ENCODE assay signal across 8 cellular contexts in the genomic region with DNA sequence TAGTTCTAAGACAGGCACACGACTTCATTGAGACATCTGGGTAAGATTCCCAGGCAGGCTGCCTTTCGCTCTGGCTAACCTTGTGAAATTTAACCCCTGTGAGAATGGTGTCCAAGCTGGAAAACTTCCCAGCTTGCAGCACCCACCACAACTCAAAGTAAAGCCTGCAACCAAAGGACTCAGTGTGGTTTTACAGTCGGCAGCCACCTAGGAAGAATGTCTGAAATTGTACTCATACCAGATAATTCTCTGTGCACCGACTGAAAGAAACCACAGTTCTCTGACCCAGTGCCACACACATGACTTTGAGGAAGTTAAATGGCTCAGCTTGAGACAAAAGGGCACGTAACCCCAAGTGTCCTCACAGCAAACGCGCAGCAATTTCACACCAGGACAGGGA.
DNase-seq lines count a peak whose midpoint lies in the region.

No MANE protein-coding gene starts in this region.

- H3K36me3 ChIP-seq in KOPT-K1 (ENCODE audit: insufficient read depth, low read length) (peaks cover 30% of the 10 kb centered on the region), mesendoderm (ENCODE audit: control insufficient read depth, insufficient read depth, low read length) (no peaks in the 10 kb centered on the region)
- H3K36me3 ChIP-seq in effector memory CD4-positive, alpha-beta T cell (ENCODE audit: control insufficient read depth, insufficient read depth, low read length), result peaks cover 17% of the 10 kb centered on the region

- H4K8ac ChIP-seq in mesendoderm (ENCODE audit: low read depth, low read length), result no peak overlapping the region

- peaks cover 44% of the 10 kb centered on the region for H3K79me2 ChIP-seq in mesendoderm (ENCODE audit: control insufficient read depth, insufficient read depth, low read length)

- no peak overlapping the region for H2BK5ac ChIP-seq in mesendoderm (ENCODE audit: low read length)

- peaks cover 16% of the 10 kb centered on the region for H3K36me3 Mint-ChIP-seq in activated T-helper 1 cell treated with anti-CD3 and anti-CD28 coated beads, Interleukin-12 subunit alpha, Interleukin-12 subunit beta, Interleukin-2, Interleukin-4 antibody, amounts not matched to agents 30 ng/mL and 10 ng/mL and 1 ng/mL, durations not matched to agents 14 hours and 24 hours and 36 hours (ENCODE audit: low read depth)

- no peak overlapping the region for H3K9ac ChIP-seq in mesendoderm (ENCODE audit: low read length)

- no peak overlapping the region for H3K27ac Mint-ChIP-seq in activated T-helper 1 cell treated with anti-CD3 and anti-CD28 coated beads, Interleukin-12 subunit alpha, Interleukin-12 subunit beta, Interleukin-2, Interleukin-4 antibody, amounts not matched to agents 30 ng/mL and 10 ng/mL and 1 ng/mL, durations not matched to agents 14 hours and 24 hours and 36 hours

- no peak overlapping the region for H4K5ac ChIP-seq in mesendoderm (ENCODE audit: low read length)

- no peak overlapping the region for H3K4me3 Mint-ChIP-seq in activated T-helper 1 cell treated with anti-CD3 and anti-CD28 coated beads, Interleukin-12 subunit alpha, Interleukin-12 subunit beta, Interleukin-2, Interleukin-4 antibody, amounts not matched to agents 30 ng/mL and 10 ng/mL and 1 ng/mL, durations not matched to agents 14 hours and 24 hours and 36 hours

- no peaks in the 10 kb centered on the region for H3K27me3 ChIP-seq in mesendoderm (ENCODE audit: insufficient read depth, low read length, poor library complexity)
- H3K27me3 ChIP-seq in effector memory CD4-positive, alpha-beta T cell (replicated peaks; ENCODE audit: control insufficient read depth, insufficient read depth, low read length, poor library complexity, severe bottlenecking), result no peaks in the 10 kb centered on the region

- H3K56ac ChIP-seq in mesendoderm (ENCODE audit: low read length), result no peak overlapping the region

- intact Hi-C loops in activated T-helper 1 cell treated with anti-CD3 and anti-CD28 coated beads, Interleukin-12 subunit alpha, Interleukin-12 subunit beta, Interleukin-2, Interleukin-4 antibody, amounts not matched to agents 30 ng/mL and 10 ng/mL and 1 ng/mL, durations not matched to agents 14 hours and 24 hours and 36 hours (cut with micrococcal nuclease), result no loop called here

- WGBS in mesendoderm (ENCODE audit: extremely low coverage, insufficient coverage, low lambda C conversion rate), result no CpG with 5 or more reads among the region's 7 CpGs

- no peak overlapping the region for H3K4ac ChIP-seq in mesendoderm (ENCODE audit: low read depth, low read length)

- no peak overlapping the region for H2BK120ac ChIP-seq in mesendoderm (ENCODE audit: low read depth, low read length)

- H3K4me1 Mint-ChIP-seq in activated T-helper 1 cell treated with anti-CD3 and anti-CD28 coated beads, Interleukin-12 subunit alpha, Interleukin-12 subunit beta, Interleukin-2, Interleukin-4 antibody, amounts not matched to agents 30 ng/mL and 10 ng/mL and 1 ng/mL, durations not matched to agents 14 hours and 24 hours and 36 hours (ENCODE audit: low read depth), result peaks cover 46% of the 10 kb centered on the region

- H3K9me3 Mint-ChIP-seq in activated T-helper 1 cell treated with anti-CD3 and anti-CD28 coated beads, Interleukin-12 subunit alpha, Interleukin-12 subunit beta, Interleukin-2, Interleukin-4 antibody, amounts not matched to agents 30 ng/mL and 10 ng/mL and 1 ng/mL, durations not matched to agents 14 hours and 24 hours and 36 hours, result no peaks in the 10 kb centered on the region

- no peak overlapping the region for H2BK15ac ChIP-seq in mesendoderm (replicated peaks; ENCODE audit: low read depth)

- DNase-seq in ELR (ENCODE audit: low read depth) (peak; percentile 92), astrocyte of the hippocampus (ENCODE audit: low read depth, low spot score) (peak; percentile 98), mesendoderm (no peak), DMS79 (lab: John Stamatoyannopoulos, UW) (no peak), 8988T (no peak)
- DNase-seq in activated T-helper 1 cell treated with anti-CD3 and anti-CD28 coated beads, Interleukin-12 subunit alpha, Interleukin-12 subunit beta, Interleukin-2, Interleukin-4 antibody, amounts not matched to agents 30 ng/mL and 10 ng/mL and 1 ng/mL, durations not matched to agents 14 hours and 24 hours and 36 hours (ENCODE audit: low spot score), result no peak
- no peak for DNase-seq in effector memory CD4-positive, alpha-beta T cell

- H2AK5ac ChIP-seq in mesendoderm (ENCODE audit: low read length), result no peak overlapping the region

- peak overlapping the region; percentile 64 for H3K18ac ChIP-seq in mesendoderm (ENCODE audit: low read length)

- H3K79me1 ChIP-seq in mesendoderm (ENCODE audit: low read length), result peaks cover 15% of the 10 kb centered on the region

- no peak overlapping the region for H3K4me3 ChIP-seq in mesendoderm (ENCODE audit: low read length)
- H3K4me3 ChIP-seq in effector memory CD4-positive, alpha-beta T cell (ENCODE audit: insufficient read depth, low read depth, low read length, poor library complexity, severe bottlenecking), result no peak overlapping the region

- H3K27ac ChIP-seq in KOPT-K1 (ENCODE audit: low read depth, low read length, poor library complexity, severe bottlenecking) (peak overlapping the region; percentile 12), mesendoderm (ENCODE audit: low read depth, low read length) (no peak overlapping the region)
- no peak overlapping the region for H3K27ac ChIP-seq in effector memory CD4-positive, alpha-beta T cell (ENCODE audit: insufficient read depth, low read length, poor library complexity, severe bottlenecking)

- no peaks in the 10 kb centered on the region for H3K27me3 Mint-ChIP-seq in activated T-helper 1 cell treated with anti-CD3 and anti-CD28 coated beads, Interleukin-12 subunit alpha, Interleukin-12 subunit beta, Interleukin-2, Interleukin-4 antibody, amounts not matched to agents 30 ng/mL and 10 ng/mL and 1 ng/mL, durations not matched to agents 14 hours and 24 hours and 36 hours (ENCODE audit: insufficient read depth)

- peaks cover 11% of the 10 kb centered on the region for H3K4me1 ChIP-seq in mesendoderm (ENCODE audit: control insufficient read depth, low read depth, low read length)
- peaks cover 9% of the 10 kb centered on the region for H3K4me1 ChIP-seq in effector memory CD4-positive, alpha-beta T cell (ENCODE audit: control insufficient read depth, insufficient read depth, low read length, poor library complexity, severe bottlenecking)

- H3K4me2 ChIP-seq in mesendoderm (ENCODE audit: low read length), result no peak overlapping the region

- H3K9me3 ChIP-seq in KOPT-K1 (ENCODE audit: insufficient read depth, low read length, poor library complexity, severe bottlenecking), result no peaks in the 10 kb centered on the region
- H3K9me3 ChIP-seq in effector memory CD4-positive, alpha-beta T cell (ENCODE audit: control insufficient read depth, low read length), result no peaks in the 10 kb centered on the region

- H3K23ac ChIP-seq in mesendoderm (ENCODE audit: low read length), result no peak overlapping the region

Comparison
In these comparisons a context has a peak if more than half of its experiments do, and no peak if none do; other contexts are left out.
1. DNase-seq: peak in ELR (single experiment) and astrocyte of the hippocampus (single experiment); none in mesendoderm (single experiment), DMS79 (single experiment), activated T-helper 1 cell treated with anti-CD3 and anti-CD28 coated beads, Interleukin-12 subunit alpha, Interleukin-12 subunit beta, Interleukin-2, Interleukin-4 antibody, amounts not matched to agents 30 ng/mL and 10 ng/mL and 1 ng/mL, durations not matched to agents 14 hours and 24 hours and 36 hours (single experiment), 8988T (single experiment) and effector memory CD4-positive, alpha-beta T cell (0 of 3).